In the genomic region with DNA sequence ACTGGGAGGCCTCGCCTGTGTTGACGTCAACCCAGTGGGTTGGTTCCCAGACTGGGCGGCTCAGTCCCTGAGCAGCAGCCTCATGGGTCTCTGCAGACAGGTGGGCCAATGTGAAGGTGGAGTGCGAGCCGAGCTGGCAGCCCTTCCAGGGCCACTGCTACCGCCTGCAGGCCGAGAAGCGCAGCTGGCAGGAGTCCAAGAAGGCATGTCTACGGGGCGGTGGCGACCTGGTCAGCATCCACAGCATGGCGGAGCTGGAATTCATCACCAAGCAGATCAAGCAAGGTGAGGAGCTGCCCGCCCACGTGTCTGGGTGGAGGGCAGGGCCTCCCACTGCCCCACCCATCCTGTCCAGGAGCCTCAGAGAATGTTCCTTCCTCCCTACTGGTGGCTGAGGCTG, we compare ENCODE assay signal across 8 cellular contexts. TPM values are rescaled to one million over a fixed set of nuclear protein-coding genes. Genes with fewer than 3 reads are reported as not detected.
DNase-seq lines count a peak whose midpoint lies in the region; ATAC-seq and TF ChIP-seq lines count a peak whose summit lies in the region.

No MANE protein-coding gene starts in this region.

- no peak overlapping the region for H2BK5ac ChIP-seq in mesendoderm (ENCODE audit: low read length)

- H3K27ac ChIP-seq in HCT116 (ENCODE audit: low read depth, low read length) (no peak overlapping the region; the same call in 1 of the 2 replicates), body of pancreas (no peak overlapping the region), osteoblast (ENCODE audit: low read depth, low read length) (no peak overlapping the region), mesendoderm (ENCODE audit: low read depth, low read length) (no peak overlapping the region)

- H3K36me3 ChIP-seq in HCT116 (ENCODE audit: control insufficient read depth in 1 of 2, insufficient read depth in 2 of 2, low read length in 2 of 2) (no peaks in the 10 kb centered on the region), body of pancreas (replicated peaks in 1 of 2; ENCODE audit: insufficient read depth in 1 of 2, low read depth in 2 of 2) (no peaks in the 10 kb centered on the region), osteoblast (ENCODE audit: insufficient read depth, low read length) (peaks cover 90% of the 10 kb centered on the region), mesendoderm (ENCODE audit: control insufficient read depth, insufficient read depth, low read length) (peaks cover 19% of the 10 kb centered on the region)

- ATAC-seq in HCT116 (peak; percentile 39), body of pancreas (no peak)

- H2BK15ac ChIP-seq in mesendoderm (replicated peaks; ENCODE audit: low read depth): no peak overlapping the region

- RAD21 ChIA-PET in HCT116 (lab: Charles Lee; ENCODE audit: low non-redundant PET in 1 of 2, low total read pairs in 2 of 2, uncharacterized antibody in 2 of 2, unreplicated experiment in 2 of 2): interaction anchor here (1.2 to 1.5 kb wide), 2 partner anchors 735 kb away, joined by 4 to 6 read pairs; no protein-coding TSS in a partner anchor

- H3K4me2 ChIP-seq in HCT116 (ENCODE audit: low read length) (peak overlapping the region; percentile 18; the same call in 1 of the 2 replicates), osteoblast (ENCODE audit: insufficient read depth, low read length) (no peak overlapping the region), mesendoderm (ENCODE audit: low read length) (no peak overlapping the region)

- H3K9me2 ChIP-seq in HCT116 (ENCODE audit: insufficient read depth): no peaks in the 10 kb centered on the region

- no peak overlapping the region for H2BK120ac ChIP-seq in mesendoderm (ENCODE audit: low read depth, low read length)

- H2AFZ ChIP-seq in HCT116 (ENCODE audit: low read depth, low read length, poor library complexity, severe bottlenecking) (no peak overlapping the region), osteoblast (ENCODE audit: low read length) (no peak overlapping the region)

- H3K4me3 ChIP-seq in HCT116 (replicated peaks in 1 of 2; ENCODE audit: low read depth in 1 of 2, low read length in 2 of 2) (no peak overlapping the region), body of pancreas (no peak overlapping the region), osteoblast (ENCODE audit: insufficient read depth, low read length) (no peak overlapping the region), mesendoderm (ENCODE audit: low read length) (no peak overlapping the region)

- no peak overlapping the region for H3K23ac ChIP-seq in mesendoderm (ENCODE audit: low read length)

- H3K4ac ChIP-seq in mesendoderm (ENCODE audit: low read depth, low read length): no peak overlapping the region

- H3K9ac ChIP-seq in HCT116 (ENCODE audit: low read length) (no peak overlapping the region), mesendoderm (ENCODE audit: low read length) (no peak overlapping the region)

- H4K5ac ChIP-seq in mesendoderm (ENCODE audit: low read length): no peak overlapping the region

- WGBS in body of pancreas, 2 donors: 50 to 68% methylated on average over 3 to 13 of the region's 14 CpGs
- WGBS in mesendoderm (ENCODE audit: extremely low coverage, insufficient coverage, low lambda C conversion rate): no CpG with 5 or more reads among the region's 14 CpGs

- H3K9me3 ChIP-seq in HCT116 (ENCODE audit: control insufficient read depth in 1 of 2, insufficient read depth in 1 of 2, low read depth in 1 of 2, low read length in 2 of 2) (no peaks in the 10 kb centered on the region), body of pancreas (no peaks in the 10 kb centered on the region), osteoblast (ENCODE audit: low read depth, low read length) (no peaks in the 10 kb centered on the region)

- no peak overlapping the region for H3K18ac ChIP-seq in mesendoderm (ENCODE audit: low read length)

- TF ChIP-seq CTCF in HCT116 (IDR thresholded peaks at IDR 0.05 in 2 of 3, conservative IDR thresholded peaks at IDR 0.05 in 1 of 3; ENCODE audit: borderline replicate concordance in 1 of 3, insufficient read depth in 1 of 3, low read depth in 2 of 3, low read length in 2 of 3) (no peak), body of pancreas (IDR thresholded peaks at IDR 0.05) (no peak), osteoblast (IDR thresholded peaks at IDR 0.05; ENCODE audit: extremely low read depth, low read depth, low read length) (no peak)

- no peak overlapping the region for H2AK5ac ChIP-seq in mesendoderm (ENCODE audit: low read length)

- no TSS peak for BruUV-seq in HCT116 (replicated peaks; lab: Mats Ljungman, UMichigan)

- H3K79me2 ChIP-seq in HCT116 (ENCODE audit: insufficient read depth, low read length) (no peaks in the 10 kb centered on the region), osteoblast (ENCODE audit: insufficient read depth, low read length) (peaks cover 57% of the 10 kb centered on the region), mesendoderm (ENCODE audit: control insufficient read depth, insufficient read depth, low read length) (no peaks in the 10 kb centered on the region)

- POLR2A ChIA-PET in HCT116 (lab: Charles Lee): no interaction called here

- in situ Hi-C loops in KBM-7 (cut with MboI; ENCODE audit: low pct_unique_long_range_greater_than_20kb, low sequenced_read_pairs): no loop called here

- TF ChIP-seq POLR2A in HCT116 (IDR thresholded peaks at IDR 0.05; ENCODE audit: borderline replicate concordance, extremely low read depth, insufficient read depth, insufficient read length) (no peak), body of pancreas (IDR thresholded peaks at IDR 0.05) (no peak)

- H3K27me3 ChIP-seq in HCT116 (ENCODE audit: insufficient read depth, low read length) (no peaks in the 10 kb centered on the region), body of pancreas (no peaks in the 10 kb centered on the region), osteoblast (ENCODE audit: insufficient read depth, low read length) (no peaks in the 10 kb centered on the region), mesendoderm (ENCODE audit: insufficient read depth, low read length, poor library complexity) (no peaks in the 10 kb centered on the region)

- H3K79me1 ChIP-seq in mesendoderm (ENCODE audit: low read length): no peaks in the 10 kb centered on the region

- H4K20me1 ChIP-seq in HCT116 (ENCODE audit: insufficient read depth) (no peaks in the 10 kb centered on the region), osteoblast (ENCODE audit: insufficient read depth, low read length) (peaks cover 37% of the 10 kb centered on the region)

- CTCF ChIA-PET in HCT116 (lab: Charles Lee): interaction anchor here (0.6 to 3.5 kb wide), 11 partner anchors 11 to 861 kb away, joined by 3 to 47 read pairs (median 4); no protein-coding TSS in a partner anchor

- H4K8ac ChIP-seq in mesendoderm (ENCODE audit: low read depth, low read length): no peak overlapping the region

- no peak overlapping the region for H3K56ac ChIP-seq in mesendoderm (ENCODE audit: low read length)

- intact Hi-C loops in HCT116 (cut with micrococcal nuclease) (loop anchor here (10.0 kb wide), 1 partner anchor 413 kb away; no protein-coding TSS in a partner anchor), body of pancreas (cut with DNase I) (no loop called here)

- DNase-seq in HCT116 (ENCODE audit: low read depth, low spot score) (no peak), NCI-H2107 treated with DMSO at 0.1 percent for 48 hours (lab: John Stamatoyannopoulos, UW; ENCODE audit: unreplicated experiment) (peak; percentile 9), body of pancreas (peak in 3 of 4 donors; percentile 14 to 55 (median 46)), osteoblast (ENCODE audit: insufficient read length, low spot score, missing footprints) (peak; percentile 43), mesendoderm (no peak), iPS-NIHi11 (ENCODE audit: low spot score) (no peak), KBM-7 (no peak)
- DNase-seq in activated CD4-positive, alpha-beta T cell treated with anti-CD3 and anti-CD28 coated beads for 4 hours: no peak

- peaks cover 9 to 14% of the 10 kb centered on the region in 2 experiments; a peak in 3 of 4 replicates for H3K4me1 ChIP-seq in HCT116 (ENCODE audit: control insufficient read depth in 1 of 2, insufficient read depth in 2 of 2, low read length in 2 of 2)
- H3K4me1 ChIP-seq in body of pancreas: no peaks in the 10 kb centered on the region
- peaks cover 20% of the 10 kb centered on the region for H3K4me1 ChIP-seq in osteoblast (ENCODE audit: insufficient read depth, low read length)
- H3K4me1 ChIP-seq in mesendoderm (ENCODE audit: control insufficient read depth, low read depth, low read length): no peaks in the 10 kb centered on the region

- TF ChIP-seq RAD21 in HCT116 (IDR thresholded peaks at IDR 0.05; ENCODE audit: low read depth): no peak

TF ChIP-seq in HCT116, 20 proteins besides CTCF, POLR2A, EP300 and RAD21:
- TF ChIP-seq ZFX (IDR thresholded peaks at IDR 0.05) (peak; percentile 16; the same call in 1 of the 2 replicates), JUND (IDR thresholded peaks at IDR 0.05) (no peak), EZH2phosphoT487 (IDR thresholded peaks at IDR 0.05; ENCODE audit: borderline replicate concordance) (no peak), FOSL1 (IDR thresholded peaks at IDR 0.05; ENCODE audit: low read depth) (no peak), SP1 (IDR thresholded peaks at IDR 0.05; ENCODE audit: low read depth) (no peak), TCF7L2 (IDR thresholded peaks at IDR 0.05; ENCODE audit: borderline replicate concordance, extremely low read depth, insufficient read depth, insufficient read length) (no peak)

RNA-seq across cellular contexts. Expression of a gene that starts 44.1 kb away (rescaled TPM):
- 10.7 TPM for total RNA-seq in HCT116 (2021; ENCODE audit: unreplicated experiment)
- polyA plus RNA-seq in HCT116 (2012): 10.1 and 13.7 TPM in 2 replicates
- 10 to 100 TPM in 1 of 2 donors, 1 to 10 TPM in 1; 7.0 to 22.1 TPM for total RNA-seq in body of pancreas
- total RNA-seq in osteoblast: 443 and 552 TPM in 2 replicates
- polyA plus RNA-seq in mesendoderm (2013, experiment 1 of 2): 17.2 TPM
- polyA plus RNA-seq in mesendoderm (2013, experiment 2 of 2): 17.4 TPM

Comparison
In these comparisons a context has a peak if more than half of its experiments do, and no peak if none do; other contexts are left out.
1. DNase-seq: peak in NCI-H2107 treated with DMSO at 0.1 percent for 48 hours (single experiment), body of pancreas (3 of 4) and osteoblast (single experiment); none in HCT116 (single experiment), mesendoderm (single experiment), activated CD4-positive, alpha-beta T cell treated with anti-CD3 and anti-CD28 coated beads for 4 hours (0 of 2), iPS-NIHi11 (single experiment) and KBM-7 (single experiment).
2. RNA of a gene that starts 44.1 kb away (total RNA-seq): 443 to 552 TPM in osteoblast; 7.0 to 22.1 TPM in body of pancreas and 10.7 TPM in HCT116 (single experiment); every median in the first group is over 10 times any median in the second.